In genomic region chr3:62259924-62260323, GRCh38 we compare ENCODE assay signal across 1 cellular context.
TF ChIP-seq lines count a peak whose summit lies in the region.

No MANE protein-coding gene starts in this region.

TF ChIP-seq in GM12878, 131 proteins besides CTCF, POLR2A, EP300 and RAD21 (continued from another document):
- TF ChIP-seq BCLAF1 (IDR thresholded peaks at IDR 0.05) (no peak), MTA3 (IDR thresholded peaks at IDR 0.05; ENCODE audit: borderline replicate concordance, low read length) (no peak), POLR2AphosphoS2 (IDR thresholded peaks at IDR 0.05; ENCODE audit: low read depth, low read length) (no peak), SMC3 (IDR thresholded peaks at IDR 0.05; ENCODE audit: borderline replicate concordance, low read length) (no peak), PKNOX1 (IDR thresholded peaks at IDR 0.05) (no peak), BMI1 (IDR thresholded peaks at IDR 0.05; ENCODE audit: borderline replicate concordance) (no peak), TCF3 (IDR thresholded peaks at IDR 0.05; ENCODE audit: borderline replicate concordance, insufficient read depth, low read depth, low read length) (no peak), BACH1 (IDR thresholded peaks at IDR 0.05; ENCODE audit: borderline replicate concordance) (no peak)
